In genomic region chr3:81375921-81376320, GRCh38 we compare ENCODE assay signal across 18 cellular contexts.
"Had no signal": no experiment of that assay in that cellular context is flagged by ENCODE, and none has a peak within 500 bp of the region (broad histone marks: within the 10 kb centered on the region; RNA-seq: fewer than 3 reads in every experiment).

No MANE protein-coding gene starts in this region.

- ATAC-seq: effector memory CD8-positive, alpha-beta T cell; gastroesophageal sphincter; left colon; natural killer cell treated with Interleukin-12 subunit alpha and Interleukin-12 subunit beta and Interleukin-15 and Interleukin-18, amount 100 ng/mL, for 72 hours; pancreas; right cardiac atrium had no signal

- H3K4me3 ChIP-seq: esophagus squamous epithelium, gastroesophageal sphincter, neural progenitor cell, pancreas, smooth muscle cell had no signal

- H3K36me3 ChIP-seq: esophagus squamous epithelium, gastroesophageal sphincter, neural progenitor cell, pancreas had no signal

- H3K27ac Mint-ChIP-seq: effector memory CD8-positive, alpha-beta T cell; immature natural killer cell; natural killer cell treated with Interleukin-12 subunit alpha and Interleukin-12 subunit beta and Interleukin-15 and Interleukin-18, amount 100 ng/mL, for 72 hours; neural progenitor cell; progenitor cell of endocrine pancreas had no signal

- H3K4me1 Mint-ChIP-seq: neural progenitor cell had no signal

- H3K4me3 Mint-ChIP-seq: effector memory CD8-positive, alpha-beta T cell; immature natural killer cell; natural killer cell treated with Interleukin-12 subunit alpha and Interleukin-12 subunit beta and Interleukin-15 and Interleukin-18, amount 100 ng/mL, for 72 hours; neural progenitor cell had no signal

- H3K4me1 ChIP-seq: esophagus squamous epithelium, gastroesophageal sphincter, neural progenitor cell, pancreas had no signal

- H3K36me3 Mint-ChIP-seq: neural progenitor cell had no signal

- H3K27me3 Mint-ChIP-seq: effector memory CD8-positive, alpha-beta T cell; natural killer cell treated with Interleukin-12 subunit alpha and Interleukin-12 subunit beta and Interleukin-15 and Interleukin-18, amount 100 ng/mL, for 72 hours; progenitor cell of endocrine pancreas had no signal

- H3K9me3 Mint-ChIP-seq: neural progenitor cell had no signal

- H3K27ac ChIP-seq: esophagus squamous epithelium, gastroesophageal sphincter, neural progenitor cell, pancreas had no signal

- H3K9ac ChIP-seq: neural progenitor cell had no signal

- H3K9me3 ChIP-seq: esophagus squamous epithelium, gastroesophageal sphincter, pancreas had no signal

- DNase-seq: effector memory CD8-positive, alpha-beta T cell; esophagus squamous epithelium; glutamatergic neuron; immature natural killer cell; kidney; left colon; mammary epithelial cell; nucleus accumbens; pancreas; right cardiac atrium; stimulated activated CD4-positive, alpha-beta T cell treated with anti-CD3 and anti-CD28 coated beads, Interleukin-2, amount 100 ng/mL, for 48 hours; stimulated activated naive CD4-positive, alpha-beta T cell treated with Interleukin-2 at 50 U/mL for 16 hours; trophoblast cell had no signal

- H3K27me3 ChIP-seq: esophagus squamous epithelium, gastroesophageal sphincter, neural progenitor cell, pancreas had no signal

- H2AFZ ChIP-seq: neural progenitor cell had no signal

- FAIRE-seq: kidney, pancreas had no signal

- H3K4me2 ChIP-seq: neural progenitor cell, smooth muscle cell had no signal
